In genomic region chr17:8420041-8420934, GRCh38 we compare ENCODE assay signal across 1 cellular context.
TF ChIP-seq lines count a peak whose summit lies in the region.

No MANE protein-coding gene starts in this region.

TF ChIP-seq in GM23338, 12 proteins besides CTCF, POLR2A, EP300 and RAD21 (continued from another document):
- TF ChIP-seq ZNF462 (CRISPR knock-in tag; IDR thresholded peaks at IDR 0.05) (no peak), POLR2AphosphoS5 (IDR thresholded peaks at IDR 0.05; ENCODE audit: low read depth) (no peak), ETS1 (IDR thresholded peaks at IDR 0.05) (no peak), NANOG (IDR thresholded peaks at IDR 0.05; ENCODE audit: borderline replicate concordance) (no peak)
